8 cellular contexts compared by ENCODE assay signal in genomic region chr1:233614743-233615521, GRCh38. TPM values are rescaled to one million over a fixed set of nuclear protein-coding genes. Genes with fewer than 3 reads are reported as not detected.
DNase-seq lines count a peak whose midpoint lies in the region; ATAC-seq and TF ChIP-seq lines count a peak whose summit lies in the region.

No MANE protein-coding gene starts in this region.

- TF ChIP-seq CTCF in VCaP (conservative IDR thresholded peaks at IDR 0.05) = no peak
- no peak for TF ChIP-seq CTCF in thoracic aorta (IDR thresholded peaks at IDR 0.05)

- no peaks in the 10 kb centered on the region for H3K27me3 ChIP-seq in right cardiac atrium (ENCODE audit: control insufficient read depth, insufficient read depth)
- H3K27me3 ChIP-seq in thoracic aorta (replicated peaks; ENCODE audit: insufficient read depth) = no peaks in the 10 kb centered on the region

- H3K4me3 ChIP-seq in right cardiac atrium (ENCODE audit: low read length) (peak overlapping the region; percentile 48), thoracic aorta (peak overlapping the region; percentile 80)

- ATAC-seq in GM21717 (IDR thresholded peaks at IDR 0.05; ENCODE audit: unreplicated experiment) = peak; percentile 44
- peak in 1 of 2 donors; percentile 3 for ATAC-seq in right cardiac atrium
- ATAC-seq in thoracic aorta (ENCODE audit: insufficient number of reproducible peaks, low FRiP score, low read depth) = no peak
- ATAC-seq in GM18907 (IDR thresholded peaks at IDR 0.05; ENCODE audit: unreplicated experiment) = no peak

- intact Hi-C loops in right cardiac atrium (cut with DNase I) = no loop called here

- WGBS in right cardiac atrium = 19% methylated on average over 36 of the region's 36 CpGs

- no peaks in the 10 kb centered on the region; the same call in 1 of the 2 replicates for H3K4me1 ChIP-seq in ES-I3 (ENCODE audit: insufficient read depth, low read length)
- H3K4me1 ChIP-seq in right cardiac atrium (ENCODE audit: control insufficient read depth, insufficient read depth, low read length) = no peaks in the 10 kb centered on the region
- peaks cover 0 to 20% of the 10 kb centered on the region in 2 donors for H3K4me1 ChIP-seq in thoracic aorta (ENCODE audit: control insufficient read depth in 1 of 2, low read depth in 2 of 2)

- H3K36me3 ChIP-seq in ES-I3 (ENCODE audit: insufficient read depth, low read length) (no peaks in the 10 kb centered on the region), thoracic aorta (no peaks in the 10 kb centered on the region)

- peak in 1 of 3 donors; percentile 44 for DNase-seq in right cardiac atrium
- DNase-seq in thoracic aorta (ENCODE audit: low spot score) = no peak
- DNase-seq in NCI-H524 treated with DMSO at 0.1 percent for 48 hours (lab: John Stamatoyannopoulos, UW) = no peak
- no peak for DNase-seq in activated gamma-delta T cell treated with Interleukin-2 at 50 U/mL for 16 hours

- peak overlapping the region; percentile 71 for H3K9ac ChIP-seq in ES-I3 (ENCODE audit: low read depth, low read length)

- peak overlapping the region; percentile 77 for H3K27ac ChIP-seq in VCaP
- H3K27ac ChIP-seq in right cardiac atrium (ENCODE audit: low read length) = peak overlapping the region; percentile 74
- no peak overlapping the region for H3K27ac ChIP-seq in thoracic aorta

- H3K9me3 ChIP-seq in ES-I3 (ENCODE audit: control insufficient read depth, insufficient read depth, low read length) = no peaks in the 10 kb centered on the region
- H3K9me3 ChIP-seq in right cardiac atrium (ENCODE audit: control insufficient read depth, low read length) = no peaks in the 10 kb centered on the region
- no peaks in the 10 kb centered on the region for H3K9me3 ChIP-seq in thoracic aorta

RNA-seq across cellular contexts. Expression of gene KCNK1, which starts 1.0 kb away (rescaled TPM):
- 10 to 100 TPM; 72.0 to 95.6 (median 86.0) TPM for total RNA-seq in right cardiac atrium
- polyA plus RNA-seq in right cardiac atrium = 82.2 TPM
- total RNA-seq in thoracic aorta = 1 to 10 TPM; 6.2 to 8.5 TPM

Comparison
In these comparisons a context has a peak if more than half of its experiments do, and no peak if none do; other contexts are left out.
1. H3K27ac ChIP-seq: peak in VCaP (single experiment) and right cardiac atrium (single experiment); none in thoracic aorta (0 of 2).
2. RNA of gene KCNK1, which starts 1.0 kb away (total RNA-seq): 72.0 to 95.6 TPM in right cardiac atrium; 6.2 to 8.5 TPM in thoracic aorta; every median in the first group is over 4 times any median in the second.